ENCODE assay signal across 14 cellular contexts in genomic region chr2:27636766-27637165, GRCh38.
"Had no signal": no experiment of that assay in that cellular context is flagged by ENCODE, and none has a peak within 500 bp of the region (broad histone marks: within the 10 kb centered on the region; RNA-seq: fewer than 3 reads in every experiment).

No MANE protein-coding gene starts in this region.

- H3K9me3 Mint-ChIP-seq: activated naive CD4-positive, alpha-beta T cell treated with anti-CD3 and anti-CD28 coated beads, Interleukin-2, amount 50 U/mL, for 72 hours; endodermal cell; type B pancreatic cell had no signal

- H3K4me3 Mint-ChIP-seq: endodermal cell, type B pancreatic cell had no signal

- H3K27ac Mint-ChIP-seq: endodermal cell, type B pancreatic cell had no signal

- H3K27me3 ChIP-seq: brain microvascular endothelial cell had no signal

- H3K27ac ChIP-seq: brain microvascular endothelial cell, VCaP had no signal

- DNase-seq: activated CD4-positive, alpha-beta T cell treated with anti-CD3 and anti-CD28 coated beads for 4 hours; activated T-cell treated with anti-CD3 and anti-CD28 coated beads for 4 hours; amniotic stem cell; brain microvascular endothelial cell; endodermal cell; hippocampal formation; stimulated activated naive CD4-positive, alpha-beta T cell; substantia nigra; T-helper 9 cell had no signal

- ATAC-seq: activated naive CD4-positive, alpha-beta T cell treated with anti-CD3 and anti-CD28 coated beads, Interleukin-2, amount 50 U/mL, for 72 hours; esophagus mucosa; sciatic nerve had no signal

- H3K27me3 Mint-ChIP-seq: type B pancreatic cell had no signal
